Comparison of ENCODE assay signal across 9 cellular contexts in genomic region chr3:184584001-184584891, GRCh38. TPM values are rescaled to one million over a fixed set of nuclear protein-coding genes. Genes with fewer than 3 reads are reported as not detected.
DNase-seq lines count a peak whose midpoint lies in the region; TF ChIP-seq lines count a peak whose summit lies in the region.
"Had no signal": no experiment of that assay in that cellular context is flagged by ENCODE, and none has a peak within 500 bp of the region (broad histone marks: within the 10 kb centered on the region; RNA-seq: fewer than 3 reads in every experiment).

No MANE protein-coding gene starts in this region.

- no peak for TF ChIP-seq POLR2A in suprapubic skin (IDR thresholded peaks at IDR 0.05)

- no peaks in the 10 kb centered on the region for H3K9me3 ChIP-seq in suprapubic skin

- no peak overlapping the region for H3K4me3 Mint-ChIP-seq in HFFc6

- TF ChIP-seq EP300 in suprapubic skin (IDR thresholded peaks at IDR 0.05) = no peak

- H3K4me1 Mint-ChIP-seq in HFFc6 (ENCODE audit: low read depth) = peaks cover 9% of the 10 kb centered on the region

- peaks cover 4% of the 10 kb centered on the region; the same call in 1 of the 2 replicates for H3K27me3 Mint-ChIP-seq in HFFc6 (ENCODE audit: insufficient read depth)

- 47% methylated on average over 25 of the region's 43 CpGs for WGBS in suprapubic skin

- H3K36me3 Mint-ChIP-seq in HFFc6 (ENCODE audit: low read depth) = peaks cover 6% of the 10 kb centered on the region; the same call in 1 of the 2 replicates

- H3K9me3 Mint-ChIP-seq in HFFc6 = no peaks in the 10 kb centered on the region
- H3K9me3 Mint-ChIP-seq: activated T-helper 2 cell treated with anti-CD3 and anti-CD28 coated beads, Interferon-gamma antibody, Interleukin-2, Interleukin-4, amounts not matched to agents 10 μg/mL and 5 μg/mL and 100 μg/mL, durations not matched to agents 14 hours and 24 hours and 36 hours had no signal

- H3K27me3 ChIP-seq in layer of hippocampus (ENCODE audit: control insufficient read depth, insufficient read depth, low read length) = no peaks in the 10 kb centered on the region
- no peaks in the 10 kb centered on the region for H3K27me3 ChIP-seq in suprapubic skin

- DNase-seq in NCI-H526 (lab: John Stamatoyannopoulos, UW) (peak; percentile 31 to 64), NCI-H526 treated with DMSO at 0.1 percent for 48 hours (lab: John Stamatoyannopoulos, UW) (no peak), astrocyte of the hippocampus (ENCODE audit: low read depth, low spot score) (peak; percentile 49), suprapubic skin (ENCODE audit: low spot score in 2 of 2) (no peak), HFFc6 (no peak), RPMI8226 (no peak), NOMO-1 treated with dmso at 0.1 percent for 144 hours (lab: John Stamatoyannopoulos, UW; ENCODE audit: unreplicated experiment) (no peak)

- peaks cover 39% of the 10 kb centered on the region for H3K4me1 ChIP-seq in suprapubic skin

- peak overlapping the region; percentile 45 for H3K4me3 ChIP-seq in suprapubic skin

- peaks cover 18% of the 10 kb centered on the region for H3K36me3 ChIP-seq in suprapubic skin

- TF ChIP-seq CTCF in suprapubic skin (IDR thresholded peaks at IDR 0.05) = no peak
- TF ChIP-seq CTCF in HFFc6 (IDR thresholded peaks at IDR 0.05) = no peak; the same call in 1 of the 2 replicates

- H3K27ac Mint-ChIP-seq in HFFc6 = no peak overlapping the region
- H3K27ac Mint-ChIP-seq: activated T-helper 2 cell treated with anti-CD3 and anti-CD28 coated beads, Interferon-gamma antibody, Interleukin-2, Interleukin-4, amounts not matched to agents 10 μg/mL and 5 μg/mL and 100 μg/mL, durations not matched to agents 14 hours and 24 hours and 36 hours had no signal

- peak overlapping the region; percentile 57 for H3K27ac ChIP-seq in layer of hippocampus (ENCODE audit: low read depth, low read length)
- H3K27ac ChIP-seq in suprapubic skin = peak overlapping the region; percentile 71

RNA-seq across cellular contexts. Expression of gene EPHB3, which starts 22.7 kb away (rescaled TPM):
- 100 to 1,000 TPM in 2 of 4 donors, 10 to 100 TPM in 2; 84.5 to 152 (median 108) TPM for total RNA-seq in suprapubic skin
- 1 to 10 TPM; 3.0 to 6.6 (median 3.6) TPM for total RNA-seq in HFFc6 (2021; fragmentation: NEBNext Ultra II Directional; extraction: Animal tissue kit (Norgen Biotek cat#: 25700))
- total RNA-seq: activated T-helper 2 cell treated with anti-CD3 and anti-CD28 coated beads, Interferon-gamma antibody, Interleukin-2, Interleukin-4, amounts not matched to agents 10 μg/mL and 5 μg/mL and 100 μg/mL, durations not matched to agents 14 hours and 24 hours and 36 hours had no signal

Comparison
In these comparisons a context has a peak if more than half of its experiments do, and no peak if none do; other contexts are left out.
1. DNase-seq: peak in NCI-H526 (2 of 2) and astrocyte of the hippocampus (single experiment); none in NCI-H526 treated with DMSO at 0.1 percent for 48 hours (single experiment), suprapubic skin (0 of 2), HFFc6 (single experiment), RPMI8226 (single experiment) and NOMO-1 treated with dmso at 0.1 percent for 144 hours (single experiment).
2. RNA of gene EPHB3, which starts 22.7 kb away (total RNA-seq): 84.5 to 152 TPM in suprapubic skin; 3.0 to 6.6 TPM in HFFc6; every median in the first group is over 10 times any median in the second.